22 cellular contexts compared by ENCODE assay signal in the genomic region with DNA sequence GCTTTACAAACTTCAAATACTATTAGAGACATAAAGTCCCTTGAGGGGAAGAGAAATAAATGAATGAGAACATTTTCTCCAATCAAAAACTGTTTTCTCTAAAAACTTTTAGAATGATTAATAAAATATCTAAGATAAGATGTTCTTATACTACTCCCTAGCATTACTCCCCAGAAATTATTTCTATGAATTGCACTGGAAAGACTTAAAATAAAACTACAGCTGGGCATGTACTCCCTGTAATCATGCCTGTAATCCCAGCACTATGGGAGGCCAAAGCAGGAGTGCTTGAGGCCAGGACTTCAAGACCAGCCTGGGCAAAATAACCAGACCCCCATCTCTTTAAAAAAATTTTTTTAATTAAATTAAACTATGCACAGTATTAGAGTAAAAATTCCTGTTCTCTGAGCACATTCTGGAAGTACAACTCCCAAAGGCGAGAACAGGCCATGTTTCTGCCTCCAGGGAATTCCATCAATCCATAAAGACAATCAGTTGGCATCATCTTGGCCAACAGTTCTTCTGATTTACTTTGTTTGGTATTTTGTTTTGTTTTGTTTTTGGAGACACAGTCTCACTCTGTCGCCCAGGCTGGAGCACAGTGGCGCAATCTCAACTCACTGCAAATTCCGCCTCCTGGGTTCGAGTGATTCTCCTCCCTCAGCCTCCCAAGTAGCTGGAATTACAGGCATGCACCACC.
"Had no signal": no experiment of that assay in that cellular context is flagged by ENCODE, and none has a peak within 500 bp of the region (broad histone marks: within the 10 kb centered on the region; RNA-seq: fewer than 3 reads in every experiment).

No MANE protein-coding gene starts in this region.

- ATAC-seq: activated CD4-positive, CD25-positive, alpha-beta regulatory T cell treated with anti-CD3 and anti-CD28 coated beads, Interleukin-2, amount 50 U/mL, for 24 hours; activated T-cell treated with anti-CD3 and anti-CD28 coated beads, Interleukin-2, amount 50 U/mL, for 72 hours; foreskin keratinocyte; left lung; sciatic nerve; stimulated activated memory B cell treated with anti-CD40 and anti-IgM and Interleukin-4, amounts not matched to agents 10 μg/mL and 1 μg/mL and 100 μg/mL, for 72 hours had no signal

- H3K27ac ChIP-seq: cardiac muscle cell, foreskin keratinocyte, left lung, suprapubic skin, VCaP had no signal

- H3K27me3 Mint-ChIP-seq: activated naive CD4-positive, alpha-beta T cell treated with anti-CD3 and anti-CD28 coated beads, Interleukin-2, amount 10 ng/mL, durations not matched to agents 7 days and 5 days; stimulated activated memory B cell treated with anti-CD40 and anti-IgM and Interleukin-4, amounts not matched to agents 10 μg/mL and 1 μg/mL and 100 μg/mL, for 72 hours had no signal

- H3K27ac Mint-ChIP-seq: activated CD4-positive, alpha-beta memory T cell treated with anti-CD3 and anti-CD28 coated beads, Interleukin-2, amount 10 ng/mL, durations not matched to agents 7 days and 5 days; activated CD4-positive, alpha-beta T cell treated with anti-CD3 and anti-CD28 coated beads, Interleukin-2, amount 10 ng/mL, durations not matched to agents 24 days and 14 days; activated naive CD4-positive, alpha-beta T cell treated with anti-CD3 and anti-CD28 coated beads, Interleukin-2, amount 10 ng/mL, durations not matched to agents 7 days and 5 days; activated T-cell treated with anti-CD3 and anti-CD28 coated beads, Interleukin-2, amount 50 U/mL, for 72 hours; nephron progenitor cell; stimulated activated memory B cell treated with anti-CD40 and anti-IgM and Interleukin-4, amounts not matched to agents 10 μg/mL and 1 μg/mL and 100 μg/mL, for 72 hours; T-helper 2 cell treated with Interferon-gamma antibody and Interleukin-4, amounts not matched to agents 5 μg/mL and 100 μg/mL, for 36 hours had no signal

- H3K9me3 ChIP-seq: left lung, stomach, suprapubic skin, transverse colon, vagina had no signal

- H3K36me3 ChIP-seq: cardiac muscle cell, left lung, stomach, suprapubic skin, transverse colon, vagina had no signal

- H3K36me3 Mint-ChIP-seq: stimulated activated memory B cell treated with anti-CD40 and anti-IgM and Interleukin-4, amounts not matched to agents 10 μg/mL and 1 μg/mL and 100 μg/mL, for 72 hours had no signal

- H3K4me3 ChIP-seq: cardiac muscle cell, left lung, lung, stomach, suprapubic skin, transverse colon, vagina had no signal

- H3K9me3 Mint-ChIP-seq: activated CD4-positive, alpha-beta memory T cell treated with anti-CD3 and anti-CD28 coated beads, Interleukin-2, amount 10 ng/mL, durations not matched to agents 7 days and 5 days; activated naive CD4-positive, alpha-beta T cell treated with anti-CD3 and anti-CD28 coated beads, Interleukin-2, amount 10 ng/mL, durations not matched to agents 7 days and 5 days; activated T-cell treated with anti-CD3 and anti-CD28 coated beads, Interleukin-2, amount 50 U/mL, for 72 hours; nephron progenitor cell; stimulated activated memory B cell treated with anti-CD40 and anti-IgM and Interleukin-4, amounts not matched to agents 10 μg/mL and 1 μg/mL and 100 μg/mL, for 72 hours; T-helper 2 cell treated with Interferon-gamma antibody and Interleukin-4, amounts not matched to agents 5 μg/mL and 100 μg/mL, for 36 hours had no signal

- DNase-seq: activated CD4-positive, alpha-beta memory T cell treated with anti-CD3 and anti-CD28 coated beads, Interleukin-2, amount 10 ng/mL, durations not matched to agents 7 days and 5 days; activated CD4-positive, alpha-beta T cell treated with anti-CD3 and anti-CD28 coated beads, Interleukin-2, amount 10 ng/mL, durations not matched to agents 24 days and 14 days; activated effector memory CD4-positive, alpha-beta T cell treated with anti-CD3 and anti-CD28 coated beads, Interleukin-2, amount 50 U/mL, for 16 hours; activated naive CD4-positive, alpha-beta T cell treated with anti-CD3 and anti-CD28 coated beads, Interleukin-2, amount 10 ng/mL, durations not matched to agents 7 days and 5 days; activated T-cell treated with anti-CD3 and anti-CD28 coated beads, Interleukin-2, amount 50 U/mL, for 72 hours; foreskin keratinocyte; kidney glomerular epithelial cell; left lung; nephron progenitor cell; small intestine; stimulated activated CD4-positive, alpha-beta T cell treated with anti-CD3 and anti-CD28 coated beads, Interleukin-15, amount 100 ng/mL, for 24 hours; stomach; transverse colon had no signal

- H3K4me3 Mint-ChIP-seq: activated CD4-positive, alpha-beta memory T cell treated with anti-CD3 and anti-CD28 coated beads, Interleukin-2, amount 10 ng/mL, durations not matched to agents 7 days and 5 days; activated CD4-positive, alpha-beta T cell treated with anti-CD3 and anti-CD28 coated beads, Interleukin-2, amount 10 ng/mL, durations not matched to agents 24 days and 14 days; activated naive CD4-positive, alpha-beta T cell treated with anti-CD3 and anti-CD28 coated beads, Interleukin-2, amount 10 ng/mL, durations not matched to agents 7 days and 5 days; activated T-cell treated with anti-CD3 and anti-CD28 coated beads, Interleukin-2, amount 50 U/mL, for 72 hours; nephron progenitor cell; stimulated activated memory B cell treated with anti-CD40 and anti-IgM and Interleukin-4, amounts not matched to agents 10 μg/mL and 1 μg/mL and 100 μg/mL, for 72 hours; T-helper 2 cell treated with Interferon-gamma antibody and Interleukin-4, amounts not matched to agents 5 μg/mL and 100 μg/mL, for 36 hours had no signal

- H3K27me3 ChIP-seq: cardiac muscle cell, foreskin keratinocyte, left lung, stomach, suprapubic skin, transverse colon, vagina had no signal
